In genomic region chr7:158864833-158865232, GRCh38 we compare ENCODE assay signal across 10 cellular contexts. TPM values are rescaled to one million over a fixed set of nuclear protein-coding genes. Genes with fewer than 3 reads are reported as not detected.
DNase-seq lines count a peak whose midpoint lies in the region; ATAC-seq, FAIRE-seq and TF ChIP-seq lines count a peak whose summit lies in the region.
"Had no signal": no experiment of that assay in that cellular context is flagged by ENCODE, and none has a peak within 500 bp of the region (broad histone marks: within the 10 kb centered on the region; RNA-seq: fewer than 3 reads in every experiment).

No MANE protein-coding gene starts in this region.

- H3K79me2 ChIP-seq in HepG2 (ENCODE audit: insufficient read depth, low read length): no peaks in the 10 kb centered on the region

- no peaks in the 10 kb centered on the region for H4K20me1 ChIP-seq in HepG2 (ENCODE audit: insufficient read depth, low read length)

- H3K9ac ChIP-seq in HepG2 (ENCODE audit: insufficient read depth, low read depth, low read length) (no peak overlapping the region), subcutaneous abdominal adipose tissue (ENCODE audit: low read length in 5 of 5) (peak overlapping the region in 1 of 5 donors; percentile 75)

- H3K36me3 Mint-ChIP-seq in activated CD4-positive, alpha-beta T cell treated with anti-CD3 and anti-CD28 coated beads, Interleukin-2, amount 10 ng/mL, durations not matched to agents 24 days and 14 days (ENCODE audit: low read depth): peaks cover 16% of the 10 kb centered on the region
- H3K36me3 Mint-ChIP-seq in activated naive CD8-positive, alpha-beta T cell treated with anti-CD3 and anti-CD28 coated beads, Interleukin-2, amount 10 ng/mL, durations not matched to agents 7 days and 5 days: peaks cover 4% of the 10 kb centered on the region

- CTCF ChIA-PET in HepG2 (lab: Yijun Ruan, JAX; ENCODE audit: low intra/inter-chr PET ratio, low total read pairs): no interaction called here

- no peak for DNase-seq in activated CD4-positive, alpha-beta T cell treated with anti-CD3 and anti-CD28 coated beads, Interleukin-2, amount 10 ng/mL, durations not matched to agents 24 days and 14 days
- DNase-seq in activated CD4-positive, alpha-beta T cell treated with anti-CD3 and anti-CD28 coated beads, Interleukin-2, amount 50 U/mL, for 1 hour: no peak
- no peak for DNase-seq in activated naive CD8-positive, alpha-beta T cell treated with anti-CD3 and anti-CD28 coated beads, Interleukin-2, amount 10 ng/mL, durations not matched to agents 7 days and 5 days
- DNase-seq in HepG2 (ENCODE audit: low spot score) (no peak), NCI-H2081 (lab: John Stamatoyannopoulos, UW) (no peak), omental fat pad (ENCODE audit: low spot score) (no peak), NCI-H2107 treated with DMSO at 0.1 percent for 48 hours (lab: John Stamatoyannopoulos, UW; ENCODE audit: unreplicated experiment) (no peak)
- DNase-seq: islet precursor cell had no signal

- no peaks in the 10 kb centered on the region for H3K9me3 Mint-ChIP-seq in activated CD4-positive, alpha-beta T cell treated with anti-CD3 and anti-CD28 coated beads, Interleukin-2, amount 10 ng/mL, durations not matched to agents 24 days and 14 days
- H3K9me3 Mint-ChIP-seq in activated naive CD8-positive, alpha-beta T cell treated with anti-CD3 and anti-CD28 coated beads, Interleukin-2, amount 10 ng/mL, durations not matched to agents 7 days and 5 days: no peaks in the 10 kb centered on the region

- no peaks in the 10 kb centered on the region for H3K27me3 Mint-ChIP-seq in activated CD4-positive, alpha-beta T cell treated with anti-CD3 and anti-CD28 coated beads, Interleukin-2, amount 10 ng/mL, durations not matched to agents 24 days and 14 days
- no peaks in the 10 kb centered on the region for H3K27me3 Mint-ChIP-seq in activated naive CD8-positive, alpha-beta T cell treated with anti-CD3 and anti-CD28 coated beads, Interleukin-2, amount 10 ng/mL, durations not matched to agents 7 days and 5 days

- POLR2A ChIA-PET in activated naive CD8-positive, alpha-beta T cell treated with anti-CD3 and anti-CD28 coated beads, Interleukin-2, amount 10 ng/mL, durations not matched to agents 7 days and 5 days (lab: Charles Lee): interaction anchor here (1.5 to 2.5 kb wide), 6 partner anchors 16 to 164 kb away, joined by 3 to 14 read pairs (median 10); partner anchors contain the start of genes ESYT2 and NCAPG2
- POLR2A ChIA-PET in HepG2 (lab: Yijun Ruan, JAX): interaction anchor here (0.6 to 2.7 kb wide), 4 partner anchors 13 to 157 kb away, joined by 3 to 63 read pairs (median 8); no protein-coding TSS in a partner anchor

- 92% methylated on average over 7 of the region's 7 CpGs for WGBS in HepG2 (ENCODE audit: low lambda C conversion rate)

- H3K27ac ChIP-seq in HepG2 (ENCODE audit: extremely low read length, insufficient read depth, low read length) (no peak overlapping the region), subcutaneous abdominal adipose tissue (ENCODE audit: low read depth, low read length) (peak overlapping the region; percentile 86)

- in situ Hi-C loops in HepG2 (cut with HindIII; ENCODE audit: extremely low pct_ligation_motif_present, low pct_unique_long_range_greater_than_20kb): no loop called here

- no peaks in the 10 kb centered on the region for H3K36me3 ChIP-seq in HepG2 (replicated peaks in 1 of 2; ENCODE audit: control insufficient read depth in 1 of 2, insufficient read depth in 2 of 2, low read length in 2 of 2)
- H3K36me3 ChIP-seq in subcutaneous abdominal adipose tissue (ENCODE audit: control insufficient read depth in 5 of 5, insufficient read depth in 5 of 5, low read length in 5 of 5): peaks cover 0 to 2% (median 0%) of the 10 kb centered on the region in 5 donors

- TF ChIP-seq EP300 in HepG2 (IDR thresholded peaks at IDR 0.05; ENCODE audit: low read depth in 2 of 2, low read length in 2 of 2) (no peak), HepG2 (CRISPR knock-in tag; IDR thresholded peaks at IDR 0.05; ENCODE audit: borderline replicate concordance) (no peak)

- no peak overlapping the region for H2AFZ ChIP-seq in HepG2 (ENCODE audit: low read length)

- TF ChIP-seq RAD21 in HepG2 (CRISPR knock-in tag; IDR thresholded peaks at IDR 0.05): no peak

- peaks cover 55% of the 10 kb centered on the region for H3K4me1 Mint-ChIP-seq in activated CD4-positive, alpha-beta T cell treated with anti-CD3 and anti-CD28 coated beads, Interleukin-2, amount 10 ng/mL, durations not matched to agents 24 days and 14 days
- peaks cover 48% of the 10 kb centered on the region for H3K4me1 Mint-ChIP-seq in activated naive CD8-positive, alpha-beta T cell treated with anti-CD3 and anti-CD28 coated beads, Interleukin-2, amount 10 ng/mL, durations not matched to agents 7 days and 5 days

- no peak overlapping the region for H3K4me3 ChIP-seq in HepG2 (replicated peaks in 1 of 3; ENCODE audit: insufficient read depth in 1 of 3, low read depth in 2 of 3, low read length in 3 of 3)
- H3K4me3 ChIP-seq in subcutaneous abdominal adipose tissue (ENCODE audit: low read depth in 1 of 5, low read length in 5 of 5): no peak overlapping the region

- intact Hi-C loops in activated CD4-positive, alpha-beta T cell treated with anti-CD3 and anti-CD28 coated beads, Interleukin-2, amount 10 ng/mL, durations not matched to agents 24 days and 14 days (cut with micrococcal nuclease): no loop called here
- intact Hi-C loops in HepG2 (cut with micrococcal nuclease; ENCODE audit: unreplicated experiment): no loop called here

- H3K4me1 ChIP-seq in HepG2 (ENCODE audit: insufficient read depth, low read length): peaks cover 70% of the 10 kb centered on the region
- peaks cover 6 to 43% (median 27%) of the 10 kb centered on the region in 5 donors for H3K4me1 ChIP-seq in subcutaneous abdominal adipose tissue (ENCODE audit: control insufficient read depth in 5 of 5, insufficient read depth in 5 of 5, low read length in 5 of 5)

- TF ChIP-seq CTCF in HepG2 (CRISPR knock-in tag; IDR thresholded peaks at IDR 0.05): no peak
- no peak for TF ChIP-seq CTCF in omental fat pad (IDR thresholded peaks at IDR 0.05)

- peak overlapping the region; percentile 72; the same call in 1 of the 2 replicates for H3K4me2 ChIP-seq in HepG2 (ENCODE audit: low read depth, low read length)

- FAIRE-seq in HepG2 (lab: Jason Lieb, UNC): no peak
- FAIRE-seq: A204.1 had no signal

- ATAC-seq in activated naive CD8-positive, alpha-beta T cell treated with anti-CD3 and anti-CD28 coated beads, Interleukin-2, amount 10 ng/mL, durations not matched to agents 7 days and 5 days (ENCODE audit: low read depth): no peak
- no peak for ATAC-seq in HepG2
- no peak for ATAC-seq in omental fat pad (ENCODE audit: low FRiP score)

- no peaks in the 10 kb centered on the region for H3K27me3 ChIP-seq in HepG2 (ENCODE audit: control insufficient read depth in 1 of 2, insufficient read depth in 2 of 2, low read length in 2 of 2)
- no peaks in the 10 kb centered on the region for H3K27me3 ChIP-seq in subcutaneous abdominal adipose tissue (ENCODE audit: control insufficient read depth in 5 of 5, insufficient read depth in 4 of 5, low read length in 5 of 5)

- H3K27ac Mint-ChIP-seq in activated CD4-positive, alpha-beta T cell treated with anti-CD3 and anti-CD28 coated beads, Interleukin-2, amount 10 ng/mL, durations not matched to agents 24 days and 14 days: peak overlapping the region; percentile 97
- peak overlapping the region; percentile 92 for H3K27ac Mint-ChIP-seq in activated naive CD8-positive, alpha-beta T cell treated with anti-CD3 and anti-CD28 coated beads, Interleukin-2, amount 10 ng/mL, durations not matched to agents 7 days and 5 days

- BruUV-seq in HepG2 (replicated peaks; lab: Mats Ljungman, UMichigan): no TSS peak

- no peak; a peak in 1 of 4 replicates for TF ChIP-seq POLR2A in HepG2 (IDR thresholded peaks at IDR 0.05; ENCODE audit: insufficient read depth in 1 of 2, low read depth in 2 of 2, low read length in 2 of 2)

- H3K9me3 ChIP-seq in HepG2 (ENCODE audit: low read length) (no peaks in the 10 kb centered on the region), subcutaneous abdominal adipose tissue (ENCODE audit: control insufficient read depth in 5 of 5, low read length in 5 of 5) (no peaks in the 10 kb centered on the region)

- H3K4me3 Mint-ChIP-seq in activated CD4-positive, alpha-beta T cell treated with anti-CD3 and anti-CD28 coated beads, Interleukin-2, amount 10 ng/mL, durations not matched to agents 24 days and 14 days: peak overlapping the region; percentile 93
- peak overlapping the region; percentile 25 for H3K4me3 Mint-ChIP-seq in activated naive CD8-positive, alpha-beta T cell treated with anti-CD3 and anti-CD28 coated beads, Interleukin-2, amount 10 ng/mL, durations not matched to agents 7 days and 5 days

RNA-seq across cellular contexts. Expression of gene DYNC2I1, which starts 8.5 kb away (rescaled TPM):
- 13.6 and 13.9 TPM in 2 replicates for total RNA-seq in activated CD4-positive, alpha-beta T cell treated with anti-CD3 and anti-CD28 coated beads, Interleukin-2, amount 10 ng/mL, durations not matched to agents 24 days and 14 days
- 10 to 100 TPM; 16.3 to 18.2 TPM for total RNA-seq in activated naive CD8-positive, alpha-beta T cell treated with anti-CD3 and anti-CD28 coated beads, Interleukin-2, amount 10 ng/mL, durations not matched to agents 7 days and 5 days
- total RNA-seq in HepG2 (2016; rRNA removed; fragmentation: Illumina TruSeq; extraction: Trizol) (3.4 and 4.9 TPM in 2 replicates), omental fat pad (10 to 100 TPM; 10.0 to 23.0 (median 13.4) TPM)
- 11.3 and 18.9 TPM in 2 replicates for total RNA-seq in HepG2 (2016; cell fraction: cytosol; rRNA removed; fragmentation: Illumina TruSeq; extraction: Trizol; ENCODE audit: low read depth)
- 3.1 and 3.9 TPM in 2 replicates for total RNA-seq in HepG2 (2016; cell fraction: insoluble cytoplasmic fraction; rRNA removed; fragmentation: Illumina TruSeq; extraction: Trizol)
- 4.8 and 9.2 TPM in 2 replicates for total RNA-seq in HepG2 (2016; cell fraction: membrane; rRNA removed; fragmentation: Illumina TruSeq; extraction: Trizol)
- total RNA-seq in HepG2 (2016; cell fraction: nucleus; rRNA removed; fragmentation: Illumina TruSeq; extraction: Trizol): 3.6 and 5.0 TPM in 2 replicates
- polyA plus RNA-seq in HepG2 (2011; rRNA removed): 8.6 and 9.1 TPM in 2 replicates
- polyA plus RNA-seq in HepG2 (2011; cell fraction: cytosol; rRNA removed): 5.3 and 9.7 TPM in 2 replicates
- 24.5 and 26.0 TPM in 2 replicates for polyA plus RNA-seq in HepG2 (2011; cell fraction: nucleus; rRNA removed)
- 4.3 and 5.5 TPM in 2 replicates for polyA plus RNA-seq in HepG2 (2012)
- 0.75 and 0.90 TPM in 2 replicates for polyA plus RNA-seq in HepG2 (2016; cell fraction: cytosol; fragmentation: Illumina TruSeq; extraction: Trizol; ENCODE audit: low read depth)
- polyA plus RNA-seq in HepG2 (2016; cell fraction: insoluble cytoplasmic fraction; fragmentation: Illumina TruSeq; extraction: Trizol; ENCODE audit: low read depth): 3.5 and 4.2 TPM in 2 replicates
- polyA plus RNA-seq in HepG2 (2016; cell fraction: membrane; fragmentation: Illumina TruSeq; extraction: Trizol; ENCODE audit: low read depth): 0.78 and 0.89 TPM in 2 replicates
- polyA plus RNA-seq in HepG2 (2016; cell fraction: nucleus; fragmentation: Illumina TruSeq; extraction: Trizol; ENCODE audit: insufficient read depth, low read depth): 9.9 and 10.3 TPM in 2 replicates
- polyA minus RNA-seq in HepG2 (2011; rRNA and poly(A)+ RNA removed; ENCODE audit: low replicate concordance): 3.9 and 5.9 TPM in 2 replicates
- 1.9 and 2.6 TPM in 2 replicates for polyA minus RNA-seq in HepG2 (2011; cell fraction: cytosol; rRNA and poly(A)+ RNA removed)
- polyA minus RNA-seq in HepG2 (2011; cell fraction: nucleus; rRNA and poly(A)+ RNA removed): 8.8 and 11.6 TPM in 2 replicates

RNA-seq across cellular contexts. Expression of gene ESYT2, which starts 35.5 kb away (rescaled TPM):
- total RNA-seq in activated CD4-positive, alpha-beta T cell treated with anti-CD3 and anti-CD28 coated beads, Interleukin-2, amount 10 ng/mL, durations not matched to agents 24 days and 14 days: 60.3 and 61.3 TPM in 2 replicates
- total RNA-seq in activated naive CD8-positive, alpha-beta T cell treated with anti-CD3 and anti-CD28 coated beads, Interleukin-2, amount 10 ng/mL, durations not matched to agents 7 days and 5 days: 10 to 100 TPM; 93.9 to 94.2 TPM
- 26.0 and 37.3 TPM in 2 replicates for total RNA-seq in HepG2 (2016; rRNA removed; fragmentation: Illumina TruSeq; extraction: Trizol)
- total RNA-seq in HepG2 (2016; cell fraction: cytosol; rRNA removed; fragmentation: Illumina TruSeq; extraction: Trizol; ENCODE audit: low read depth): 23.2 and 25.4 TPM in 2 replicates
- 23.4 and 37.6 TPM in 2 replicates for total RNA-seq in HepG2 (2016; cell fraction: insoluble cytoplasmic fraction; rRNA removed; fragmentation: Illumina TruSeq; extraction: Trizol)
- total RNA-seq in HepG2 (2016; cell fraction: membrane; rRNA removed; fragmentation: Illumina TruSeq; extraction: Trizol): 25.1 and 27.8 TPM in 2 replicates
- total RNA-seq in HepG2 (2016; cell fraction: nucleus; rRNA removed; fragmentation: Illumina TruSeq; extraction: Trizol): 30.5 and 36.8 TPM in 2 replicates
- 28.5 and 29.6 TPM in 2 replicates for polyA plus RNA-seq in HepG2 (2011; rRNA removed)
- 21.0 and 24.9 TPM in 2 replicates for polyA plus RNA-seq in HepG2 (2011; cell fraction: cytosol; rRNA removed)
- 30.7 and 35.6 TPM in 2 replicates for polyA plus RNA-seq in HepG2 (2011; cell fraction: nucleus; rRNA removed)
- polyA plus RNA-seq in HepG2 (2012): 24.9 and 27.0 TPM in 2 replicates
- polyA plus RNA-seq in HepG2 (2016; cell fraction: cytosol; fragmentation: Illumina TruSeq; extraction: Trizol; ENCODE audit: low read depth): 6.2 and 6.5 TPM in 2 replicates
- 18.2 and 18.4 TPM in 2 replicates for polyA plus RNA-seq in HepG2 (2016; cell fraction: insoluble cytoplasmic fraction; fragmentation: Illumina TruSeq; extraction: Trizol; ENCODE audit: low read depth)
- polyA plus RNA-seq in HepG2 (2016; cell fraction: membrane; fragmentation: Illumina TruSeq; extraction: Trizol; ENCODE audit: low read depth): 12.5 and 13.5 TPM in 2 replicates
- polyA plus RNA-seq in HepG2 (2016; cell fraction: nucleus; fragmentation: Illumina TruSeq; extraction: Trizol; ENCODE audit: insufficient read depth, low read depth): 36.5 and 39.4 TPM in 2 replicates
- polyA minus RNA-seq in HepG2 (2011; rRNA and poly(A)+ RNA removed; ENCODE audit: low replicate concordance): 37.9 and 66.1 TPM in 2 replicates
- 35.0 and 40.6 TPM in 2 replicates for polyA minus RNA-seq in HepG2 (2011; cell fraction: cytosol; rRNA and poly(A)+ RNA removed)
- polyA minus RNA-seq in HepG2 (2011; cell fraction: nucleus; rRNA and poly(A)+ RNA removed): 30.6 and 37.2 TPM in 2 replicates
- 100 to 1,000 TPM in 3 of 4 donors, 10 to 100 TPM in 1; 81.9 to 151 (median 112) TPM for total RNA-seq in omental fat pad
